ENCODE assay signal across 14 cellular contexts in the genomic region with DNA sequence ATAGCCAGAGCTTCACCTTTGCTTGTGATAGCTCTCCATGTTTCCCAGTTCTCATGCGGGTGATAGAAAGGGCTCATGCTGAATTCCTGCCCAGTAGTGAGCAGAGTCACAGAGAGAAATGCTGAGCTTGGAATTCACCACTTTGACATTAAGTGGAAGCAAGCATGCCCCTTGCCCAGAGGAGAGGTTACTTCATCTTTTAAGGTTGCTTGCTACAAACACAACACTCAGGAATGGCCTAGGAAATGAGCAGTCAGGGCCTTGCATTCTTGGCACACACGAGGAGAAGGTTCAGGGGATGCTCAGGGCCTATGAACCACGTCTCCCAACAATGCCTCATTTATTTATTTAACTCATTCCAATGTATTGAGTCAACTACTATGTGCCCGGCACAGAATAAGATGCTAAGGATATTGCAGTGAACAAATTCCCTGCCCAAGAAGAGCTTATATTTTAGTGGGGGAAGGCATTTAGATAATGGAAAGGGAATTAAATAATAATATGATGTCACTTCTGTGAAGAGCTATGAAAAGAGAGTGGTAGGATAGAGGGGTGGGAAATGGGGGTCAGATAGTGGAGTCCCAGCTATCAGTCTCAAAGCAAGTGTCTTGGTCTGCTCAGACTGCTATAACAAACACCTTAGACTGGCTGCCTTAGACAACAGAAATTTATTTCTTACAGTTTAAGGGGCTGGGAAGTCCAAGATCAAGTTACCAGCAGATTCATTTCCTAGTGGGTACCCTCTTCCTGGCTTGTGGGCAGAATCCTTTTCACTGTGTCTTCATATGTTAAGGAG. TPM values are rescaled to one million over a fixed set of nuclear protein-coding genes. Genes with fewer than 3 reads are reported as not detected.
DNase-seq lines count a peak whose midpoint lies in the region; ATAC-seq and TF ChIP-seq lines count a peak whose summit lies in the region.
"Had no signal": no experiment of that assay in that cellular context is flagged by ENCODE, and none has a peak within 500 bp of the region (broad histone marks: within the 10 kb centered on the region; RNA-seq: fewer than 3 reads in every experiment).

No MANE protein-coding gene starts in this region.

- H3K27me3 Mint-ChIP-seq in nephron progenitor cell (ENCODE audit: low read depth, poor library complexity) = peaks cover 6% of the 10 kb centered on the region
- peaks cover 47% of the 10 kb centered on the region for H3K27me3 Mint-ChIP-seq in CD8-positive, alpha-beta T cell (ENCODE audit: low read depth)
- H3K27me3 Mint-ChIP-seq in CD4-positive, alpha-beta memory T cell = peaks cover 10 to 31% of the 10 kb centered on the region in 2 donors

- TF ChIP-seq CTCF in PC-3 (conservative IDR thresholded peaks at IDR 0.05; ENCODE audit: low read depth, low read length) = no peak
- TF ChIP-seq CTCF in nephron progenitor cell (IDR thresholded peaks at IDR 0.05) = no peak
- TF ChIP-seq CTCF in omental fat pad (IDR thresholded peaks at IDR 0.05) = no peak
- no peak for TF ChIP-seq CTCF in CD8-positive, alpha-beta T cell (IDR thresholded peaks at IDR 0.05)

- H3K9me3 ChIP-seq in PC-3 (ENCODE audit: low read length) = no peaks in the 10 kb centered on the region
- H3K9me3 ChIP-seq in CD8-positive, alpha-beta T cell (ENCODE audit: low read length) = no peaks in the 10 kb centered on the region
- H3K9me3 ChIP-seq in CD4-positive, alpha-beta memory T cell (ENCODE audit: control insufficient read depth in 1 of 2, low read length in 2 of 2) = no peaks in the 10 kb centered on the region
- H3K9me3 ChIP-seq: colonic mucosa, transverse colon had no signal

- DNase-seq in DMS53 treated with DMSO at 0.1 percent for 48 hours (lab: John Stamatoyannopoulos, UW; ENCODE audit: unreplicated experiment) (peak; percentile 19), PC-3 (peak; percentile 94), dermis blood vessel endothelial cell (peak; percentile 93), nephron progenitor cell (no peak), omental fat pad (ENCODE audit: low spot score) (no peak)
- no peak for DNase-seq in CD8-positive, alpha-beta T cell
- no peak for DNase-seq in CD4-positive, alpha-beta memory T cell
- DNase-seq: colonic mucosa, immature natural killer cell, NCI-H748 treated with DMSO at 0.1 percent for 48 hours, nucleus accumbens, transverse colon had no signal

- no peaks in the 10 kb centered on the region for H4K20me1 ChIP-seq in PC-3 (ENCODE audit: low read length)

- no peaks in the 10 kb centered on the region for H3K36me3 ChIP-seq in PC-3 (ENCODE audit: low read depth, low read length)
- no peaks in the 10 kb centered on the region for H3K36me3 ChIP-seq in CD8-positive, alpha-beta T cell (ENCODE audit: insufficient read depth, low read length)
- no peaks in the 10 kb centered on the region for H3K36me3 ChIP-seq in CD4-positive, alpha-beta memory T cell (ENCODE audit: insufficient read depth, low read length)
- H3K36me3 ChIP-seq: colonic mucosa, transverse colon had no signal

- H3K27me3 ChIP-seq in PC-3 (ENCODE audit: low read length) = no peaks in the 10 kb centered on the region
- H3K27me3 ChIP-seq in CD8-positive, alpha-beta T cell (ENCODE audit: insufficient read depth, low read length) = no peaks in the 10 kb centered on the region
- H3K27me3 ChIP-seq in CD4-positive, alpha-beta memory T cell (ENCODE audit: insufficient read depth, low read length) = peaks cover 5% of the 10 kb centered on the region

- POLR2A ChIA-PET in PC-3 (lab: Charles Lee; ENCODE audit: unreplicated experiment) = no interaction called here
- POLR2A ChIA-PET in CD8-positive, alpha-beta T cell (lab: Charles Lee) = no interaction called here
- POLR2A ChIA-PET in CD4-positive, alpha-beta memory T cell (lab: Charles Lee; ENCODE audit: partially characterized antibody) = no interaction called here

- H3K4me3 ChIP-seq in PC-3 (ENCODE audit: low read length) = no peak overlapping the region
- no peak overlapping the region for H3K4me3 ChIP-seq in CD8-positive, alpha-beta T cell (ENCODE audit: low read depth, low read length)
- H3K4me3 ChIP-seq in CD4-positive, alpha-beta memory T cell (ENCODE audit: low read length in 2 of 2) = no peak overlapping the region
- H3K4me3 ChIP-seq: colonic mucosa, transverse colon had no signal

- no peaks in the 10 kb centered on the region for H3K9me2 ChIP-seq in PC-3 (replicated peaks; ENCODE audit: low read length)

- CTCF ChIA-PET in PC-3 (lab: Charles Lee) = interaction anchor here (1.4 kb wide), 1 partner anchor 42 kb away, joined by 8 read pairs; a partner anchor contains a TSS
- CTCF ChIA-PET in CD8-positive, alpha-beta T cell (lab: Charles Lee) = no interaction called here
- CTCF ChIA-PET in CD4-positive, alpha-beta memory T cell (lab: Charles Lee; ENCODE audit: partially characterized antibody) = no interaction called here

- no peak overlapping the region for H3K4me3 Mint-ChIP-seq in nephron progenitor cell
- no peak overlapping the region for H3K4me3 Mint-ChIP-seq in CD8-positive, alpha-beta T cell
- no peak overlapping the region for H3K4me3 Mint-ChIP-seq in CD4-positive, alpha-beta memory T cell
- H3K4me3 Mint-ChIP-seq: immature natural killer cell; T-helper 2 cell treated with Interferon-gamma antibody and Interleukin-4, amounts not matched to agents 5 μg/mL and 100 μg/mL, for 36 hours had no signal

- intact Hi-C loops in PC-3 (cut with micrococcal nuclease) = no loop called here
- intact Hi-C loops in CD8-positive, alpha-beta T cell (cut with DNase I, micrococcal nuclease) = no loop called here
- intact Hi-C loops in CD4-positive, alpha-beta memory T cell (cut with micrococcal nuclease) = no loop called here

- no peaks in the 10 kb centered on the region for H3K4me1 Mint-ChIP-seq in nephron progenitor cell
- no peaks in the 10 kb centered on the region for H3K4me1 Mint-ChIP-seq in CD8-positive, alpha-beta T cell (ENCODE audit: low read depth)
- no peaks in the 10 kb centered on the region for H3K4me1 Mint-ChIP-seq in CD4-positive, alpha-beta memory T cell
- H3K4me1 Mint-ChIP-seq: immature natural killer cell had no signal

- H3K9me3 Mint-ChIP-seq in nephron progenitor cell = peaks cover 10% of the 10 kb centered on the region
- H3K9me3 Mint-ChIP-seq in CD8-positive, alpha-beta T cell = no peaks in the 10 kb centered on the region
- H3K9me3 Mint-ChIP-seq in CD4-positive, alpha-beta memory T cell = peaks cover 0 to 6% (median 0%) of the 10 kb centered on the region in 8 donors
- H3K9me3 Mint-ChIP-seq: immature natural killer cell; T-helper 2 cell treated with Interferon-gamma antibody and Interleukin-4, amounts not matched to agents 5 μg/mL and 100 μg/mL, for 36 hours had no signal

- 0 out of 2 replicates have a peak overlapping the region, but pooled peaks have one; percentile 36 for H2AFZ ChIP-seq in PC-3 (ENCODE audit: low read length)

- no peaks in the 10 kb centered on the region for H3F3A ChIP-seq in PC-3 (ENCODE audit: low read length, unreplicated experiment)

- no TSS peak for BruUV-seq in PC-3 (replicated peaks; lab: Mats Ljungman, UMichigan)

- H3K4me1 ChIP-seq in PC-3 (ENCODE audit: insufficient read depth, low read length) = peaks cover 27% of the 10 kb centered on the region
- H3K4me1 ChIP-seq in CD8-positive, alpha-beta T cell (ENCODE audit: insufficient read depth, low read length) = no peaks in the 10 kb centered on the region
- H3K4me1 ChIP-seq in CD4-positive, alpha-beta memory T cell (ENCODE audit: insufficient read depth, low read length) = no peaks in the 10 kb centered on the region
- H3K4me1 ChIP-seq: colonic mucosa, transverse colon had no signal

- H3K36me3 Mint-ChIP-seq in nephron progenitor cell (ENCODE audit: low read depth) = no peaks in the 10 kb centered on the region
- no peaks in the 10 kb centered on the region for H3K36me3 Mint-ChIP-seq in CD8-positive, alpha-beta T cell
- H3K36me3 Mint-ChIP-seq in CD4-positive, alpha-beta memory T cell = no peaks in the 10 kb centered on the region
- H3K36me3 Mint-ChIP-seq: immature natural killer cell had no signal

- no peaks in the 10 kb centered on the region for H3K79me2 ChIP-seq in PC-3 (ENCODE audit: low read length)

- peak overlapping the region; percentile 75 for H3K27ac ChIP-seq in PC-3 (ENCODE audit: low read length)
- H3K27ac ChIP-seq in CD8-positive, alpha-beta T cell (ENCODE audit: low read depth, low read length) = no peak overlapping the region
- H3K27ac ChIP-seq in CD4-positive, alpha-beta memory T cell (ENCODE audit: low read depth, low read length) = no peak overlapping the region
- H3K27ac ChIP-seq: colonic mucosa, transverse colon had no signal

- no peak overlapping the region for H3K9ac ChIP-seq in PC-3 (ENCODE audit: low read length)

- peak overlapping the region; percentile 65 for H3K27ac Mint-ChIP-seq in nephron progenitor cell
- H3K27ac Mint-ChIP-seq in CD8-positive, alpha-beta T cell = no peak overlapping the region
- H3K27ac Mint-ChIP-seq in CD4-positive, alpha-beta memory T cell = no peak overlapping the region
- H3K27ac Mint-ChIP-seq: immature natural killer cell; T-helper 2 cell treated with Interferon-gamma antibody and Interleukin-4, amounts not matched to agents 5 μg/mL and 100 μg/mL, for 36 hours had no signal

- H3K4me2 ChIP-seq in PC-3 (ENCODE audit: low read length) = peak overlapping the region; percentile 65

- peak; percentile 97 for ATAC-seq in PC-3
- no peak for ATAC-seq in omental fat pad (ENCODE audit: low FRiP score)
- no peak for ATAC-seq in HG03196 (IDR thresholded peaks at IDR 0.05; ENCODE audit: unreplicated experiment)
- ATAC-seq in CD8-positive, alpha-beta T cell = no peak

RNA-seq across cellular contexts. Expression of a gene that starts 42.1 kb away (rescaled TPM):
- 40.3 and 42.8 TPM in 2 replicates for total RNA-seq in PC-3 (2014; rRNA removed)
- total RNA-seq in dermis blood vessel endothelial cell = 60.8 and 80.4 TPM in 2 replicates
- total RNA-seq in omental fat pad = 10 to 100 TPM; 38.2 to 83.3 (median 51.8) TPM
- 100 to 1,000 TPM; 124 to 129 TPM for total RNA-seq in CD8-positive, alpha-beta T cell
- 100 to 1,000 TPM; 105 to 111 TPM for total RNA-seq in CD4-positive, alpha-beta memory T cell
- polyA plus RNA-seq in CD4-positive, alpha-beta memory T cell = 10 to 100 TPM; 47.6 to 71.1 TPM

Comparison
In these comparisons a context has a peak if more than half of its experiments do, and no peak if none do; other contexts are left out.
1. DNase-seq: peak in DMS53 treated with DMSO at 0.1 percent for 48 hours (single experiment), PC-3 (single experiment) and dermis blood vessel endothelial cell (single experiment); none in nephron progenitor cell (single experiment), omental fat pad (single experiment), CD8-positive, alpha-beta T cell (0 of 7) and CD4-positive, alpha-beta memory T cell (0 of 5).